ENCODE assay signal across 14 cellular contexts in genomic region chr5:72467421-72467820, GRCh38. TPM values are rescaled to one million over a fixed set of nuclear protein-coding genes. Genes with fewer than 3 reads are reported as not detected.
A peak's percentile ranks its signal among the peaks of the same experiment; 100 is the strongest.
DNase-seq lines count a peak whose midpoint lies in the region; TF ChIP-seq lines count a peak whose summit lies in the region.
"Had no signal": no experiment of that assay in that cellular context is flagged by ENCODE, and none has a peak within 500 bp of the region (broad histone marks: within the 10 kb centered on the region; RNA-seq: fewer than 3 reads in every experiment).

No MANE protein-coding gene starts in this region.

- no peaks in the 10 kb centered on the region for H3K9me2 ChIP-seq in GM23248 (ENCODE audit: insufficient read depth)

- H3F3A ChIP-seq in GM23248 (ENCODE audit: insufficient read depth) = peaks cover 25% of the 10 kb centered on the region

- POLR2A ChIA-PET in HEK293T (lab: Yijun Ruan, JAX) = no interaction called here

- CTCF ChIA-PET in HEK293T (lab: Yijun Ruan, JAX) = no interaction called here

- TF ChIP-seq CTCF in WERI-Rb-1 (IDR thresholded peaks at IDR 0.05; ENCODE audit: low read depth, low read length) = no peak

- H3K36me3 ChIP-seq in GM23248 (ENCODE audit: low read depth) (no peaks in the 10 kb centered on the region), SJSA1 (no peaks in the 10 kb centered on the region), subcutaneous abdominal adipose tissue (ENCODE audit: control insufficient read depth in 5 of 5, insufficient read depth in 5 of 5, low read length in 5 of 5) (no peaks in the 10 kb centered on the region), WERI-Rb-1 (no peaks in the 10 kb centered on the region)

- H4K20me1 ChIP-seq in GM23248 (ENCODE audit: insufficient read depth) = no peaks in the 10 kb centered on the region

- H3K27me3 ChIP-seq in GM23248 (replicated peaks; ENCODE audit: insufficient read depth) = no peaks in the 10 kb centered on the region
- no peaks in the 10 kb centered on the region for H3K27me3 ChIP-seq in SJSA1 (replicated peaks)
- H3K27me3 ChIP-seq in subcutaneous abdominal adipose tissue (ENCODE audit: control insufficient read depth in 5 of 5, insufficient read depth in 4 of 5, low read length in 5 of 5) = no peaks in the 10 kb centered on the region
- no peaks in the 10 kb centered on the region for H3K27me3 ChIP-seq in WERI-Rb-1 (ENCODE audit: insufficient read depth, low read depth, severe bottlenecking)

- 86 to 88% methylated on average over 2 of the region's 2 CpGs for WGBS in GM23248 (ENCODE audit: low coverage in 1 of 2, low lambda C conversion rate in 2 of 2, missing lambda C conversion rate in 2 of 2), 2 experiments

- DNase-seq in GM23248 = no peak
- DNase-seq in SJSA1 (ENCODE audit: low read depth in 1 of 2, low spot score in 2 of 2) = no peak
- peak; percentile 78 for DNase-seq in foreskin melanocyte
- no peak for DNase-seq in T-helper 2 cell
- DNase-seq in WERI-Rb-1 = no peak
- no peak for DNase-seq in HEK293T (ENCODE audit: extremely low spot score)
- DNase-seq: NCI-H187, NCI-H2227 treated with DMSO at 0.1 percent for 48 hours, NCI-H82, T-helper 9 cell had no signal

- H3K27ac ChIP-seq in GM23248 (peak overlapping the region; percentile 49; the same call in 1 of the 2 replicates), SJSA1 (peak overlapping the region; percentile 6; the same call in 1 of the 2 replicates), subcutaneous abdominal adipose tissue (ENCODE audit: low read depth, low read length) (peak overlapping the region; percentile 40), WERI-Rb-1 (no peak overlapping the region)

- H3K9ac ChIP-seq in GM23248 (no peak overlapping the region), subcutaneous abdominal adipose tissue (ENCODE audit: low read length in 5 of 5) (peak overlapping the region in 2 of 5 donors; percentile 12 to 49)

- H3K9me3 ChIP-seq in GM23248 (ENCODE audit: low read depth) = no peaks in the 10 kb centered on the region
- H3K9me3 ChIP-seq in SJSA1 (replicated peaks) = no peaks in the 10 kb centered on the region
- H3K9me3 ChIP-seq in subcutaneous abdominal adipose tissue (ENCODE audit: control insufficient read depth in 5 of 5, low read length in 5 of 5) = no peaks in the 10 kb centered on the region
- H3K9me3 ChIP-seq in WERI-Rb-1 (ENCODE audit: severe bottlenecking) = no peaks in the 10 kb centered on the region

- H3K4me1 ChIP-seq in GM23248 (ENCODE audit: insufficient read depth) (peaks cover 47% of the 10 kb centered on the region), SJSA1 (replicated peaks) (peaks cover 42% of the 10 kb centered on the region), subcutaneous abdominal adipose tissue (ENCODE audit: control insufficient read depth in 5 of 5, insufficient read depth in 5 of 5, low read length in 5 of 5) (peaks cover 0 to 42% (median 22%) of the 10 kb centered on the region in 5 donors)

- no peak overlapping the region for H2AFZ ChIP-seq in GM23248

- H3K79me2 ChIP-seq in GM23248 (ENCODE audit: insufficient read depth) = no peaks in the 10 kb centered on the region

- H3K4me2 ChIP-seq in GM23248 (ENCODE audit: unreplicated experiment) = peak overlapping the region; percentile 17

- in situ Hi-C loops in GM23248 (cut with MboI) = no loop called here

- H3K4me3 ChIP-seq in GM23248 (no peak overlapping the region), SJSA1 (no peak overlapping the region), subcutaneous abdominal adipose tissue (ENCODE audit: low read depth in 1 of 5, low read length in 5 of 5) (no peak overlapping the region), WERI-Rb-1 (ENCODE audit: low read depth, low read length) (no peak overlapping the region)

TF ChIP-seq in HEK293T, 16 proteins besides CTCF, POLR2A, EP300 and RAD21:
- TF ChIP-seq FOXK2 (IDR thresholded peaks at IDR 0.05) (no peak), ARNT (IDR thresholded peaks at IDR 0.05) (no peak), FOXA1 (IDR thresholded peaks at IDR 0.05) (no peak), SP1 (IDR thresholded peaks at IDR 0.05) (no peak), NFRKB (IDR thresholded peaks at IDR 0.05) (no peak), BHLHE40 (IDR thresholded peaks at IDR 0.05; ENCODE audit: borderline replicate concordance) (no peak), ELF4 (IDR thresholded peaks at IDR 0.05) (no peak), ZNF384 (IDR thresholded peaks at IDR 0.05) (no peak), CTBP1 (IDR thresholded peaks at IDR 0.05; ENCODE audit: borderline replicate concordance) (no peak), PKNOX1 (IDR thresholded peaks at IDR 0.05) (no peak), LEF1 (IDR thresholded peaks at IDR 0.05; ENCODE audit: borderline replicate concordance) (no peak), SUZ12 (IDR thresholded peaks at IDR 0.05) (no peak), FOXM1 (IDR thresholded peaks at IDR 0.05; ENCODE audit: borderline replicate concordance) (no peak), HDGF (IDR thresholded peaks at IDR 0.05; ENCODE audit: borderline replicate concordance) (no peak), TARDBP (IDR thresholded peaks at IDR 0.05) (no peak)

RNA-seq across cellular contexts. Expression of gene ZNF366, which starts 39.8 kb away (rescaled TPM):
- not detected in 2 replicates for total RNA-seq in GM23248 (2014; rRNA removed; shearing (Covaris generic))
- polyA plus RNA-seq in GM23248 (2016; fragmentation: Nextera tagmentation; extraction: Ambion mirVana) = not detected in 2 replicates
- not detected in 2 replicates for total RNA-seq in SJSA1 (2014; rRNA removed; shearing (Covaris generic))
- total RNA-seq: epithelial cell of proximal tubule, neural crest cell had no signal
- polyA plus RNA-seq: IgD-negative memory B cell had no signal
